ENCODE assay signal across 8 cellular contexts in the genomic region with DNA sequence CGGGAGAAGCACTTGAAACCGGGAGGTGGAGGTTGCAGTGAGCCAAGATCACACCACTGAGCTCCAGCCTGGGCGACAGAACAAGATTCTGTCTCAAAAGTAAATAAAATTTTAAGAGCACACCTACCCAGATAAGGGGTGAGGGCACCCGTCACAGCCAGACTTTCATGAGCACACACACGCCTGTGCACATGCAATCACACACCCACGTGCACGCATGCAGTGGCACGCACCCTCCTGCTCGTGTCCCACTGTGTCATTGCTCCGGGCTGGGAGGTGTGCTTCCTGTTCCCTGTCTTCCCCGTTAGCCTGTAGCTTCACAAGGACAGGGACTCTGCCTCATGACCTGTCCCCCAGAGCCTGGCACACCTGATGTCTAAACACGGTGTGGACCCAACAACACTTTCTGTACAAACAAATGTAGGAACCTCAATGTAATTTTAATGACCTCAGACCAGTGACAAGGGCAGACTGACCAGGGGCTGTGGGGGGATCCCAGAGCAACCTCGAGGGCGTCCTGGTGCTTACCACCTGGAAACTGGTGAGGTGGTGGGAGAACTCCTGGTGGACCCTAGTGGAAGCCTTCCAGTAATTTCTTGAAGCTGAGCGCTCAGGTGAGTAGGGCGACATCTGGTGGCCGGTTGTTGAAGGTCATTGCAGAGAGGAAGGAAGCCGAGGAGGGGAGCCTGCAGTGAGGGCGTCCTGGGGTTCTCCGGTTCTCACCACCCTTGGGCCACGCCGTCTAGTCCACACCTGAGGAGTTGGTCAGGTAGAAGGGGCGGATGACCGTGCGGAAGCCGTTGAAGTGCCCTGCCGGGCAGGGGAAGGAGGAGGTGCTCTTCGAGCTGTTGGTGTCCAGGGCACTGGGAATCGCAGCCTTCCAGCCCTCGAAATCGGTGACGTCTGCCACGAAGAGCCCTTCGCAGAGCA. TPM values are rescaled to one million over a fixed set of nuclear protein-coding genes. Genes with fewer than 3 reads are reported as not detected.
DNase-seq lines count a peak whose midpoint lies in the region; ATAC-seq, FAIRE-seq and TF ChIP-seq lines count a peak whose summit lies in the region.

No MANE protein-coding gene starts in this region.

- BruUV-seq in HepG2 (replicated peaks; lab: Mats Ljungman, UMichigan): TSS peak; percentile 50

- peaks cover 5% of the 10 kb centered on the region; the same call in 1 of the 2 replicates for H4K20me1 ChIP-seq in HepG2 (ENCODE audit: insufficient read depth, low read length)

- H3K27me3 ChIP-seq in HAP-1 (ENCODE audit: low read depth) (no peaks in the 10 kb centered on the region), HepG2 (ENCODE audit: control insufficient read depth in 1 of 2, insufficient read depth in 2 of 2, low read length in 2 of 2) (no peaks in the 10 kb centered on the region)

- WGBS in HepG2 (ENCODE audit: low lambda C conversion rate): 75% methylated on average over 30 of the region's 34 CpGs

- H3K4me3 ChIP-seq in AG09309 (ENCODE audit: control insufficient read depth, low read depth, low read length) (no peak overlapping the region), HAP-1 (no peak overlapping the region), coronary artery (no peak overlapping the region), HepG2 (replicated peaks in 1 of 3; ENCODE audit: insufficient read depth in 1 of 3, low read depth in 2 of 3, low read length in 3 of 3) (no peak overlapping the region)

- H2AFZ ChIP-seq in HepG2 (ENCODE audit: low read length): no peak overlapping the region

- H3K9me3 ChIP-seq in HAP-1 (peaks cover 3% of the 10 kb centered on the region; the same call in 1 of the 2 replicates), HepG2 (ENCODE audit: low read length) (no peaks in the 10 kb centered on the region)

- H3K27ac ChIP-seq in coronary artery: no peak overlapping the region
- H3K27ac ChIP-seq in HepG2 (ENCODE audit: extremely low read length, insufficient read depth, low read length): peak overlapping the region; percentile 0

- DNase-seq in AG09309 (ENCODE audit: low read depth): no peak
- peak; percentile 69 to 88 for DNase-seq in HAP-1 (ENCODE audit: low spot score in 2 of 2)
- peak; percentile 63 for DNase-seq in NCI-H748 (lab: John Stamatoyannopoulos, UW; ENCODE audit: unreplicated experiment)
- peak; percentile 84 for DNase-seq in activated CD4-positive, alpha-beta T cell treated with anti-CD3 and anti-CD28 coated beads, Interleukin-2, amount 50 U/mL, for 1 hour
- DNase-seq in coronary artery (ENCODE audit: low spot score): no peak
- peak; percentile 81 for DNase-seq in HepG2 (ENCODE audit: low spot score)
- DNase-seq in stimulated activated CD4-positive, alpha-beta T cell treated with anti-CD3 and anti-CD28 coated beads, TNF-alpha, amount 100 ng/mL, for 24 hours (ENCODE audit: low read depth in 3 of 3): peak; percentile 65 to 76 (median 73)
- no peak for DNase-seq in NCI-H187 treated with DMSO at 0.1 percent for 48 hours (lab: John Stamatoyannopoulos, UW)

- H3K4me2 ChIP-seq in HepG2 (ENCODE audit: low read depth, low read length): no peak overlapping the region

- H3K9ac ChIP-seq in HepG2 (ENCODE audit: insufficient read depth, low read depth, low read length): no peak overlapping the region

- in situ Hi-C loops in HAP-1 (cut with MboI; ENCODE audit: low sequenced_read_pairs): loop anchor here (10.0 kb wide), 1 partner anchor 796 kb away; no protein-coding TSS in a partner anchor
- in situ Hi-C loops in HepG2 (cut with HindIII; ENCODE audit: extremely low pct_ligation_motif_present, low pct_unique_long_range_greater_than_20kb): loop anchor here (5.0 kb wide), 1 partner anchor 89 kb away; no protein-coding TSS in a partner anchor

- TF ChIP-seq RAD21 in HepG2 (CRISPR knock-in tag; IDR thresholded peaks at IDR 0.05): peak; percentile 93

- TF ChIP-seq EP300 in HepG2 (IDR thresholded peaks at IDR 0.05; ENCODE audit: low read depth in 2 of 2, low read length in 2 of 2) (no peak; a peak in 1 of 4 replicates), HepG2 (CRISPR knock-in tag; IDR thresholded peaks at IDR 0.05; ENCODE audit: borderline replicate concordance) (no peak)

- no peak; a peak in 1 of 4 replicates for TF ChIP-seq POLR2A in HepG2 (IDR thresholded peaks at IDR 0.05; ENCODE audit: insufficient read depth in 1 of 2, low read depth in 2 of 2, low read length in 2 of 2)

- FAIRE-seq in HepG2 (lab: Jason Lieb, UNC): peak; percentile 51

- CTCF ChIA-PET in HepG2 (lab: Yijun Ruan, JAX; ENCODE audit: low intra/inter-chr PET ratio, low total read pairs): interaction anchor here (0.8 to 3.0 kb wide), 4 partner anchors 9 to 128 kb away, joined by 4 to 35 read pairs (median 6); a partner anchor contains a TSS

- H3K4me1 ChIP-seq in HAP-1 (peaks cover 13% of the 10 kb centered on the region), HepG2 (ENCODE audit: insufficient read depth, low read length) (peaks cover 27% of the 10 kb centered on the region)

- peaks cover 3% of the 10 kb centered on the region for H3K79me2 ChIP-seq in HepG2 (ENCODE audit: insufficient read depth, low read length)

- TF ChIP-seq CTCF in AG09309 (IDR thresholded peaks at IDR 0.05; ENCODE audit: control insufficient read depth, insufficient read depth, low read depth, low read length, missing control alignments) (peak; percentile 87), coronary artery (IDR thresholded peaks at IDR 0.05) (peak; percentile 92), HepG2 (CRISPR knock-in tag; IDR thresholded peaks at IDR 0.05) (peak; percentile 96)

- H3K36me3 ChIP-seq in HAP-1 (replicated peaks) (peaks cover 74% of the 10 kb centered on the region), HepG2 (replicated peaks in 1 of 2; ENCODE audit: control insufficient read depth in 1 of 2, insufficient read depth in 2 of 2, low read length in 2 of 2) (peaks cover 7 to 35% of the 10 kb centered on the region in 2 experiments)

- peak; percentile 51 for ATAC-seq in HepG2

- POLR2A ChIA-PET in HepG2 (lab: Yijun Ruan, JAX): interaction anchor here (0.7 to 5.1 kb wide), 8 partner anchors 9 to 130 kb away, joined by 3 to 25 read pairs (median 8); a partner anchor contains a TSS

- intact Hi-C loops in HepG2 (cut with micrococcal nuclease; ENCODE audit: unreplicated experiment): loop anchor here (1.0 kb wide), 1 partner anchor 106 kb away; no protein-coding TSS in a partner anchor

RNA-seq across cellular contexts. Expression of a gene that starts 8.6 kb away (rescaled TPM):
- 116 and 332 TPM in 2 replicates for total RNA-seq in HepG2 (2016; rRNA removed; fragmentation: Illumina TruSeq; extraction: Trizol)
- 62.3 and 63.4 TPM in 2 replicates for total RNA-seq in HepG2 (2016; cell fraction: cytosol; rRNA removed; fragmentation: Illumina TruSeq; extraction: Trizol; ENCODE audit: low read depth)
- 116 and 342 TPM in 2 replicates for total RNA-seq in HepG2 (2016; cell fraction: insoluble cytoplasmic fraction; rRNA removed; fragmentation: Illumina TruSeq; extraction: Trizol)
- total RNA-seq in HepG2 (2016; cell fraction: membrane; rRNA removed; fragmentation: Illumina TruSeq; extraction: Trizol): 57.6 and 60.1 TPM in 2 replicates
- total RNA-seq in HepG2 (2016; cell fraction: nucleus; rRNA removed; fragmentation: Illumina TruSeq; extraction: Trizol): 311 and 384 TPM in 2 replicates
- polyA plus RNA-seq in HepG2 (2011; rRNA removed): 137 and 185 TPM in 2 replicates
- 89.4 and 111 TPM in 2 replicates for polyA plus RNA-seq in HepG2 (2011; cell fraction: cytosol; rRNA removed)
- polyA plus RNA-seq in HepG2 (2011; cell fraction: nucleus; rRNA removed): 667 and 704 TPM in 2 replicates
- 341 and 458 TPM in 2 replicates for polyA plus RNA-seq in HepG2 (2012)
- polyA plus RNA-seq in HepG2 (2016; cell fraction: cytosol; fragmentation: Illumina TruSeq; extraction: Trizol; ENCODE audit: low read depth): 36.8 and 37.2 TPM in 2 replicates
- 103 and 140 TPM in 2 replicates for polyA plus RNA-seq in HepG2 (2016; cell fraction: insoluble cytoplasmic fraction; fragmentation: Illumina TruSeq; extraction: Trizol; ENCODE audit: low read depth)
- 41.5 and 48.5 TPM in 2 replicates for polyA plus RNA-seq in HepG2 (2016; cell fraction: membrane; fragmentation: Illumina TruSeq; extraction: Trizol; ENCODE audit: low read depth)
- polyA plus RNA-seq in HepG2 (2016; cell fraction: nucleus; fragmentation: Illumina TruSeq; extraction: Trizol; ENCODE audit: insufficient read depth, low read depth): 669 and 711 TPM in 2 replicates
- 165 and 565 TPM in 2 replicates for polyA minus RNA-seq in HepG2 (2011; rRNA and poly(A)+ RNA removed; ENCODE audit: low replicate concordance)
- 316 and 377 TPM in 2 replicates for polyA minus RNA-seq in HepG2 (2011; cell fraction: cytosol; rRNA and poly(A)+ RNA removed)
- polyA minus RNA-seq in HepG2 (2011; cell fraction: nucleus; rRNA and poly(A)+ RNA removed): 112 and 148 TPM in 2 replicates

RNA-seq across cellular contexts. Expression of a gene that starts 38.5 kb away (rescaled TPM):
- total RNA-seq in HepG2 (2016; rRNA removed; fragmentation: Illumina TruSeq; extraction: Trizol): 24.9 and 34.1 TPM in 2 replicates
- total RNA-seq in HepG2 (2016; cell fraction: cytosol; rRNA removed; fragmentation: Illumina TruSeq; extraction: Trizol; ENCODE audit: low read depth): 4.7 and 7.2 TPM in 2 replicates
- total RNA-seq in HepG2 (2016; cell fraction: insoluble cytoplasmic fraction; rRNA removed; fragmentation: Illumina TruSeq; extraction: Trizol): 22.7 and 35.6 TPM in 2 replicates
- total RNA-seq in HepG2 (2016; cell fraction: membrane; rRNA removed; fragmentation: Illumina TruSeq; extraction: Trizol): 18.3 and 22.7 TPM in 2 replicates
- 34.4 and 36.1 TPM in 2 replicates for total RNA-seq in HepG2 (2016; cell fraction: nucleus; rRNA removed; fragmentation: Illumina TruSeq; extraction: Trizol)
- 42.1 and 42.6 TPM in 2 replicates for polyA plus RNA-seq in HepG2 (2011; rRNA removed)
- 32.0 and 42.2 TPM in 2 replicates for polyA plus RNA-seq in HepG2 (2011; cell fraction: cytosol; rRNA removed)
- 39.8 and 43.1 TPM in 2 replicates for polyA plus RNA-seq in HepG2 (2011; cell fraction: nucleus; rRNA removed)
- polyA plus RNA-seq in HepG2 (2012): 25.0 and 32.7 TPM in 2 replicates
- 5.6 TPM in 2 replicates for polyA plus RNA-seq in HepG2 (2016; cell fraction: cytosol; fragmentation: Illumina TruSeq; extraction: Trizol; ENCODE audit: low read depth)
- 23.0 and 24.4 TPM in 2 replicates for polyA plus RNA-seq in HepG2 (2016; cell fraction: insoluble cytoplasmic fraction; fragmentation: Illumina TruSeq; extraction: Trizol; ENCODE audit: low read depth)
- polyA plus RNA-seq in HepG2 (2016; cell fraction: membrane; fragmentation: Illumina TruSeq; extraction: Trizol; ENCODE audit: low read depth): 13.8 and 16.2 TPM in 2 replicates
- polyA plus RNA-seq in HepG2 (2016; cell fraction: nucleus; fragmentation: Illumina TruSeq; extraction: Trizol; ENCODE audit: insufficient read depth, low read depth): 44.9 and 45.4 TPM in 2 replicates
- 46.8 and 73.3 TPM in 2 replicates for polyA minus RNA-seq in HepG2 (2011; rRNA and poly(A)+ RNA removed; ENCODE audit: low replicate concordance)
- polyA minus RNA-seq in HepG2 (2011; cell fraction: cytosol; rRNA and poly(A)+ RNA removed): 34.5 and 40.3 TPM in 2 replicates
- 27.8 and 31.3 TPM in 2 replicates for polyA minus RNA-seq in HepG2 (2011; cell fraction: nucleus; rRNA and poly(A)+ RNA removed)

RNA-seq across cellular contexts. Expression of a gene that starts 45.9 kb away (rescaled TPM):
- total RNA-seq in HepG2 (2016; rRNA removed; fragmentation: Illumina TruSeq; extraction: Trizol): 2.2 and 3.8 TPM in 2 replicates
- total RNA-seq in HepG2 (2016; cell fraction: cytosol; rRNA removed; fragmentation: Illumina TruSeq; extraction: Trizol; ENCODE audit: low read depth): 1.4 and 1.7 TPM in 2 replicates
- total RNA-seq in HepG2 (2016; cell fraction: insoluble cytoplasmic fraction; rRNA removed; fragmentation: Illumina TruSeq; extraction: Trizol): 1.7 and 3.9 TPM in 2 replicates
- total RNA-seq in HepG2 (2016; cell fraction: membrane; rRNA removed; fragmentation: Illumina TruSeq; extraction: Trizol): 3.3 and 3.4 TPM in 2 replicates
- total RNA-seq in HepG2 (2016; cell fraction: nucleus; rRNA removed; fragmentation: Illumina TruSeq; extraction: Trizol): 6.3 and 8.0 TPM in 2 replicates
- 8.5 and 11.7 TPM in 2 replicates for polyA plus RNA-seq in HepG2 (2011; rRNA removed)
- 8.0 and 12.6 TPM in 2 replicates for polyA plus RNA-seq in HepG2 (2011; cell fraction: cytosol; rRNA removed)
- polyA plus RNA-seq in HepG2 (2011; cell fraction: nucleus; rRNA removed): 10.4 and 13.8 TPM in 2 replicates
- 25.0 and 33.2 TPM in 2 replicates for polyA plus RNA-seq in HepG2 (2012)
- polyA plus RNA-seq in HepG2 (2016; cell fraction: cytosol; fragmentation: Illumina TruSeq; extraction: Trizol; ENCODE audit: low read depth): 3.0 and 3.2 TPM in 2 replicates
- polyA plus RNA-seq in HepG2 (2016; cell fraction: insoluble cytoplasmic fraction; fragmentation: Illumina TruSeq; extraction: Trizol; ENCODE audit: low read depth): 3.9 and 5.4 TPM in 2 replicates
- 4.0 and 5.0 TPM in 2 replicates for polyA plus RNA-seq in HepG2 (2016; cell fraction: membrane; fragmentation: Illumina TruSeq; extraction: Trizol; ENCODE audit: low read depth)
- 18.4 and 18.6 TPM in 2 replicates for polyA plus RNA-seq in HepG2 (2016; cell fraction: nucleus; fragmentation: Illumina TruSeq; extraction: Trizol; ENCODE audit: insufficient read depth, low read depth)
- 10.0 and 25.5 TPM in 2 replicates for polyA minus RNA-seq in HepG2 (2011; rRNA and poly(A)+ RNA removed; ENCODE audit: low replicate concordance)
- polyA minus RNA-seq in HepG2 (2011; cell fraction: cytosol; rRNA and poly(A)+ RNA removed): 11.5 and 14.6 TPM in 2 replicates
- polyA minus RNA-seq in HepG2 (2011; cell fraction: nucleus; rRNA and poly(A)+ RNA removed): 4.2 and 6.2 TPM in 2 replicates

RNA-seq across cellular contexts. Expression of a gene that starts 52.9 kb away (rescaled TPM):
- total RNA-seq in HepG2 (2016; rRNA removed; fragmentation: Illumina TruSeq; extraction: Trizol): 0.18 and 0.36 TPM in 2 replicates
- total RNA-seq in HepG2 (2016; cell fraction: cytosol; rRNA removed; fragmentation: Illumina TruSeq; extraction: Trizol; ENCODE audit: low read depth): 0.30 TPM in 1 of 2 replicates, not detected in the other
- total RNA-seq in HepG2 (2016; cell fraction: insoluble cytoplasmic fraction; rRNA removed; fragmentation: Illumina TruSeq; extraction: Trizol): 0.10 and 0.58 TPM in 2 replicates
- total RNA-seq in HepG2 (2016; cell fraction: membrane; rRNA removed; fragmentation: Illumina TruSeq; extraction: Trizol): 0.06 and 0.31 TPM in 2 replicates
- 0.56 and 0.90 TPM in 2 replicates for total RNA-seq in HepG2 (2016; cell fraction: nucleus; rRNA removed; fragmentation: Illumina TruSeq; extraction: Trizol)
- polyA plus RNA-seq in HepG2 (2011; rRNA removed): 0.86 and 2.1 TPM in 2 replicates
- polyA plus RNA-seq in HepG2 (2011; cell fraction: cytosol; rRNA removed): 0.94 and 1.2 TPM in 2 replicates
- 1.4 TPM in 2 replicates for polyA plus RNA-seq in HepG2 (2011; cell fraction: nucleus; rRNA removed)
- 1.0 and 1.5 TPM in 2 replicates for polyA plus RNA-seq in HepG2 (2012)
- 0.08 TPM in 1 of 2 replicates, not detected in the other for polyA plus RNA-seq in HepG2 (2016; cell fraction: cytosol; fragmentation: Illumina TruSeq; extraction: Trizol; ENCODE audit: low read depth)
- polyA plus RNA-seq in HepG2 (2016; cell fraction: insoluble cytoplasmic fraction; fragmentation: Illumina TruSeq; extraction: Trizol; ENCODE audit: low read depth): 0.12 and 0.25 TPM in 2 replicates
- 0.09 and 0.17 TPM in 2 replicates for polyA plus RNA-seq in HepG2 (2016; cell fraction: membrane; fragmentation: Illumina TruSeq; extraction: Trizol; ENCODE audit: low read depth)
- 0.45 and 0.55 TPM in 2 replicates for polyA plus RNA-seq in HepG2 (2016; cell fraction: nucleus; fragmentation: Illumina TruSeq; extraction: Trizol; ENCODE audit: insufficient read depth, low read depth)
- 2.2 TPM in 1 of 2 replicates, not detected in the other for polyA minus RNA-seq in HepG2 (2011; rRNA and poly(A)+ RNA removed; ENCODE audit: low replicate concordance)
- 0.59 and 0.70 TPM in 2 replicates for polyA minus RNA-seq in HepG2 (2011; cell fraction: cytosol; rRNA and poly(A)+ RNA removed)
- polyA minus RNA-seq in HepG2 (2011; cell fraction: nucleus; rRNA and poly(A)+ RNA removed): 1.6 and 2.2 TPM in 2 replicates

Comparison
In these comparisons a context has a peak if more than half of its experiments do, and no peak if none do; other contexts are left out.
1. DNase-seq: peak in HAP-1 (2 of 2), NCI-H748 (single experiment), activated CD4-positive, alpha-beta T cell treated with anti-CD3 and anti-CD28 coated beads, Interleukin-2, amount 50 U/mL, for 1 hour (single experiment), HepG2 (single experiment) and stimulated activated CD4-positive, alpha-beta T cell treated with anti-CD3 and anti-CD28 coated beads, TNF-alpha, amount 100 ng/mL, for 24 hours (3 of 3); none in AG09309 (single experiment), coronary artery (single experiment) and NCI-H187 treated with DMSO at 0.1 percent for 48 hours (single experiment).
2. Peak in every context shown above with its lines, with median percentiles within 50 percentile points of each other: CTCF ChIP-seq.